ENCODE assay signal across 8 cellular contexts in genomic region chr1:43389326-43390313, GRCh38. TPM values are rescaled to one million over a fixed set of nuclear protein-coding genes. Genes with fewer than 3 reads are reported as not detected.
DNase-seq lines count a peak whose midpoint lies in the region; ATAC-seq, FAIRE-seq and TF ChIP-seq lines count a peak whose summit lies in the region.

MED8 (minus strand) TSS chr1:43389800; CDS start chr1:43389764, 36 bp downstream.
SZT2 (plus strand) TSS chr1:43389899; CDS start chr1:43389969, 70 bp downstream.

- H3K9ac ChIP-seq in neural progenitor cell: peak within 1 kb of the TSS; percentile 60
- H3K9ac ChIP-seq in stomach smooth muscle (ENCODE audit: low read length in 2 of 2): peak within 1 kb of the TSS; percentile 92 to 97

- H3K9me3 ChIP-seq in HEK293 (ENCODE audit: control insufficient read depth, insufficient read depth, low read depth, low read length) (no peaks in the 10 kb centered on the region), SJSA1 (replicated peaks) (no peaks in the 10 kb centered on the region), neural progenitor cell (ENCODE audit: low read depth) (no peaks in the 10 kb centered on the region), stomach smooth muscle (ENCODE audit: control insufficient read depth in 2 of 2, low read length in 2 of 2) (no peaks in the 10 kb centered on the region)

- POLR2A ChIA-PET in HEK293 (lab: Yijun Ruan, JAX): interaction anchor here (0.6 to 2.8 kb wide), 9 partner anchors 13 to 304 kb away, joined by 3 to 20 read pairs (median 6); partner anchors contain the start of genes CDC20 and ELOVL1

- peaks cover 5% of the 10 kb centered on the region for H3K36me3 Mint-ChIP-seq in neural progenitor cell

- peaks cover 12% of the 10 kb centered on the region for H3F3A ChIP-seq in neural progenitor cell (ENCODE audit: low read depth)

- peak within 1 kb of the TSS; percentile 92 for H3K4me2 ChIP-seq in neural progenitor cell

- CTCF ChIA-PET in HEK293 (lab: Yijun Ruan, JAX): interaction anchor here (0.6 to 1.6 kb wide), 4 partner anchors 32 to 561 kb away, joined by 3 to 8 read pairs (median 4); no protein-coding TSS in a partner anchor

- H3K4me1 ChIP-seq in HEK293 (ENCODE audit: control insufficient read depth, insufficient read depth, low read length) (no peaks in the 10 kb centered on the region), SJSA1 (replicated peaks) (peaks cover 20% of the 10 kb centered on the region), foreskin keratinocyte (no peaks in the 10 kb centered on the region), neural progenitor cell (peaks cover 9% of the 10 kb centered on the region), stomach smooth muscle (ENCODE audit: control insufficient read depth, insufficient read depth, low read length) (peaks cover 21% of the 10 kb centered on the region)

- H3K27ac Mint-ChIP-seq in neural progenitor cell: peak within 1 kb of the TSS; percentile 97

- H3K4me3 ChIP-seq in HEK293 (ENCODE audit: low read depth, low read length) (peak within 1 kb of the TSS; percentile 61), SJSA1 (peak within 1 kb of the TSS; percentile 79), neural progenitor cell (peak within 1 kb of the TSS; percentile 81), stomach smooth muscle (ENCODE audit: low read length in 2 of 2) (peak within 1 kb of the TSS; percentile 94 to 99)

- no peaks in the 10 kb centered on the region for H3K9me3 Mint-ChIP-seq in neural progenitor cell

- H3K27me3 Mint-ChIP-seq in neural progenitor cell (ENCODE audit: insufficient read depth, low read depth): peaks cover 6% of the 10 kb centered on the region

- H3K27ac ChIP-seq in HEK293 (ENCODE audit: extremely low read depth, low read depth, low read length) (peak within 1 kb of the TSS; percentile 67), SJSA1 (peak within 1 kb of the TSS; percentile 59), foreskin keratinocyte (peak within 1 kb of the TSS; percentile 73), neural progenitor cell (peak within 1 kb of the TSS; percentile 87), stomach smooth muscle (ENCODE audit: low read length) (peak within 1 kb of the TSS; percentile 73)

- TF ChIP-seq CTCF in HEK293 (tag by site-specific recombination; IDR thresholded peaks at IDR 0.05) (no peak), foreskin keratinocyte (conservative IDR thresholded peaks at IDR 0.05) (no peak), neural progenitor cell (IDR thresholded peaks at IDR 0.05) (no peak)

- peak; percentile 83 for ATAC-seq in foreskin keratinocyte

- peaks cover 34% of the 10 kb centered on the region for H3K79me2 ChIP-seq in neural progenitor cell (ENCODE audit: low read depth)

- H3K4me3 Mint-ChIP-seq in neural progenitor cell: peak within 1 kb of the TSS; percentile 100

- FAIRE-seq in G401.6 (lab: Jason Lieb, UNC): peak; percentile 89

- H3K27me3 ChIP-seq in SJSA1 (replicated peaks) (no peaks in the 10 kb centered on the region), foreskin keratinocyte (no peaks in the 10 kb centered on the region), neural progenitor cell (no peaks in the 10 kb centered on the region), stomach smooth muscle (ENCODE audit: control insufficient read depth in 1 of 2, insufficient read depth in 2 of 2, low read length in 2 of 2) (no peaks in the 10 kb centered on the region)

- DNase-seq in MV-4-11 (lab: John Stamatoyannopoulos, UW) (peak; percentile 91), SJSA1 (ENCODE audit: low read depth in 1 of 2, low spot score in 2 of 2) (peak; percentile 91 to 93), foreskin keratinocyte (peak; percentile 71 to 87), neural progenitor cell (ENCODE audit: low spot score) (peak; percentile 98)
- peak; percentile 70 to 88 (median 80) for DNase-seq in activated naive CD4-positive, alpha-beta T cell (lab: John Stamatoyannopoulos, UW)

- peaks cover 5 to 40% of the 10 kb centered on the region in 2 experiments; a peak in 2 of 3 replicates for H3K36me3 ChIP-seq in HEK293 (ENCODE audit: control insufficient read depth in 2 of 2, insufficient read depth in 1 of 2, low read length in 2 of 2)
- peaks cover 54% of the 10 kb centered on the region for H3K36me3 ChIP-seq in SJSA1
- H3K36me3 ChIP-seq in neural progenitor cell: no peaks in the 10 kb centered on the region
- peaks cover 27% of the 10 kb centered on the region in 2 donors for H3K36me3 ChIP-seq in stomach smooth muscle (ENCODE audit: control insufficient read depth in 2 of 2, insufficient read depth in 2 of 2, low read length in 2 of 2)

- peaks cover 16% of the 10 kb centered on the region for H4K20me1 ChIP-seq in neural progenitor cell (ENCODE audit: low read depth)

- peaks cover 20% of the 10 kb centered on the region for H3K4me1 Mint-ChIP-seq in neural progenitor cell

- peak within 1 kb of the TSS; percentile 97 for H2AFZ ChIP-seq in neural progenitor cell (replicated peaks)

TF ChIP-seq in HEK293, 187 proteins besides CTCF, POLR2A, EP300 and RAD21 (continues in another document):
- no peak for TF ChIP-seq ZNF416 (tag by site-specific recombination; IDR thresholded peaks at IDR 0.05)
- TF ChIP-seq ZNF114 (tag by site-specific recombination; IDR thresholded peaks at IDR 0.05): no peak
- no peak for TF ChIP-seq HOXC10 (CRISPR knock-in tag; IDR thresholded peaks at IDR 0.05)
- TF ChIP-seq ZNF366 (tag by site-specific recombination; conservative IDR thresholded peaks at IDR 0.05): no peak
- peak; percentile 47; the same call in 1 of the 2 replicates for TF ChIP-seq ZNF24 (tag by site-specific recombination; IDR thresholded peaks at IDR 0.05)
- TF ChIP-seq MEIS1 (CRISPR knock-in tag; IDR thresholded peaks at IDR 0.05; ENCODE audit: borderline replicate concordance): no peak
- no peak for TF ChIP-seq ZNF362 (tag by site-specific recombination; IDR thresholded peaks at IDR 0.05)
- TF ChIP-seq ZNF324 (tag by site-specific recombination; IDR thresholded peaks at IDR 0.05): peak; percentile 68
- TF ChIP-seq ZBTB26 (tag by site-specific recombination; optimal IDR thresholded peaks at IDR 0.05): peak; percentile 41
- peak; percentile 64; the same call in 1 of the 2 replicates for TF ChIP-seq ZSCAN30 (tag by site-specific recombination; IDR thresholded peaks at IDR 0.05)
- no peak for TF ChIP-seq ZNF211 (tag by site-specific recombination; IDR thresholded peaks at IDR 0.05; ENCODE audit: low read depth)
- TF ChIP-seq ZBTB21 (tag by site-specific recombination; IDR thresholded peaks at IDR 0.05): peak; percentile 57
- no peak for TF ChIP-seq ZNF280C (tag by site-specific recombination; IDR thresholded peaks at IDR 0.05)
- TF ChIP-seq BCL11A (tag by site-specific recombination; IDR thresholded peaks at IDR 0.05; ENCODE audit: low read depth): peak; percentile 97
- no peak; the same call in 1 of the 2 replicates for TF ChIP-seq ZNF391 (tag by site-specific recombination; IDR thresholded peaks at IDR 0.05; ENCODE audit: borderline replicate concordance, low read depth)
- TF ChIP-seq ZNF266 (tag by site-specific recombination; IDR thresholded peaks at IDR 0.05; ENCODE audit: low read depth): no peak
- peak; percentile 63; the same call in 1 of the 2 replicates for TF ChIP-seq ZFP37 (tag by site-specific recombination; IDR thresholded peaks at IDR 0.05)
- TF ChIP-seq ZNF146 (tag by site-specific recombination; IDR thresholded peaks at IDR 0.05): no peak

RNA-seq across cellular contexts. Expression of gene MED8, which starts in this region (rescaled TPM):
- 60.7 and 67.8 TPM in 2 replicates for total RNA-seq in SJSA1 (2014; rRNA removed; shearing (Covaris generic))
- total RNA-seq in foreskin keratinocyte (36.7 and 47.2 TPM in 2 replicates), neural progenitor cell (ENCODE audit: low replicate concordance) (15.1 and 23.6 TPM in 2 replicates)
- 40.0 and 52.2 TPM in 2 replicates for polyA plus RNA-seq in foreskin keratinocyte

RNA-seq across cellular contexts. Expression of gene SZT2, which starts in this region (rescaled TPM):
- total RNA-seq in SJSA1 (2014; rRNA removed; shearing (Covaris generic)): 15.6 and 19.8 TPM in 2 replicates
- total RNA-seq in foreskin keratinocyte: 14.2 and 16.9 TPM in 2 replicates
- polyA plus RNA-seq in foreskin keratinocyte: 5.0 and 6.2 TPM in 2 replicates
- 11.0 and 16.8 TPM in 2 replicates for total RNA-seq in neural progenitor cell (ENCODE audit: low replicate concordance)

Comparison
In these comparisons a context has a peak if more than half of its experiments do, and no peak if none do; other contexts are left out.
1. Peak in every context shown above with its lines: DNase-seq, ATAC-seq, H3K4me3 ChIP-seq and H3K27ac ChIP-seq.